In the genomic region with DNA sequence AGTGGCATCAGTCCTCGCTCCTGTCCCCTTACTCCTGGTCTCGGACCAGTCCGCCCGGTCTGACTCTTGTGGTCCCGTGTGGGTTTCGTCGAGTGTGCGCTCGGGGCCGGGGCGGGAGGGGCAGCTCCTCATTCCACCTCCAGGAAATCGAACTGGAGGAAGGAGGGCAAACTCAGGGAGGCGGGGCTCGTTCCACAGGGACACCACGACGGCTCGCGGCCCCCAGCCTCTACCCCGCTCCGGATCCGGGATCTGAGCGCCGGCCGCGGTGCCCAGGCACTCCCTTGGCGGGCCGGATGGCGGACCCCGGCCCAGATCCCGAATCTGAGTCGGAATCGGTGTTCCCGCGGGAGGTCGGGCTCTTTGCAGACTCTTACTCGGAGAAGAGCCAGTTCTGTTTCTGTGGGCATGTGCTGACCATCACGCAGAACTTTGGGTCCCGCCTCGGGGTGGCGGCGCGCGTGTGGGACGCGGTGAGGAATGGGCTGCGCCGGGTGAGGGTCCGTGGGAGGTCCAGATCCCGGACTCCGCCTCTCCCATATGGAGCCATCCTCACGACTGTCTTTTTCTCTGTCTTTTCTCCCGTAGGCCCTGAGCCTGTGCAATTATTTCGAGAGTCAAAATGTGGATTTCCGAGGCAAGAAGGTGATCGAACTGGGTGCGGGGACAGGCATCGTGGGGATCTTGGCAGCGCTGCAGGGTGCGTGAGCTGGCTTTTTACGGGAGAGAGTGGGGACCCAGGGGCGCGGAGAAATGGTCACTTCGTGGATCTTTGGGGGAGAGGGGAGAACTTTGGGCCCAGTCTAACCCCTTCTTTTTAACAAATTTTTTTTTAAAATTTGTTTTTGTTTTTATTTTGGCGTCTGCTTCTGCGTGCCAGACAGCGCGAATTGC, we compare ENCODE assay signal across 8 cellular contexts. TPM values are rescaled to one million over a fixed set of nuclear protein-coding genes. Genes with fewer than 3 reads are reported as not detected.
DNase-seq lines count a peak whose midpoint lies in the region; ATAC-seq and TF ChIP-seq lines count a peak whose summit lies in the region.

Gene EEF1AKMT3, plus strand, starts transcription at position 186 of the 894 bp plus-strand sequence. Its CDS starts 111 bp downstream, at position 297.

- CTCF ChIA-PET in PC-9 (lab: Charles Lee) (interaction anchor here (0.7 to 0.9 kb wide), 2 partner anchors 16 to 123 kb away, joined by 3 to 4 read pairs; no protein-coding TSS in a partner anchor), MCF 10A (lab: Yijun Ruan, JAX) (interaction anchor here (0.6 to 1.7 kb wide), 5 partner anchors 9 to 676 kb away, joined by 3 to 6 read pairs (median 4); partner anchors contain the start of gene TSFM)

- H3K9ac ChIP-seq in skeletal muscle tissue (ENCODE audit: low read depth in 1 of 3, low read length in 3 of 3), result peak within 1 kb of the TSS; percentile 85 to 94 (median 92)

- ATAC-seq in HG03135 (IDR thresholded peaks at IDR 0.05; ENCODE audit: unreplicated experiment) (peak; percentile 8), HG03175 (IDR thresholded peaks at IDR 0.05; ENCODE audit: unreplicated experiment) (no peak)

- H3K4me1 Mint-ChIP-seq in MCF 10A (ENCODE audit: insufficient read depth, unreplicated experiment), result peaks cover 33% of the 10 kb centered on the region

- BruUV-seq in PC-9 (replicated peaks; lab: Mats Ljungman, UMichigan) (no TSS peak), MCF 10A (replicated peaks; lab: Mats Ljungman, UMichigan) (no TSS peak)

- H3K4me2 ChIP-seq in PC-9, result peak within 1 kb of the TSS; percentile 84

- peak within 1 kb of the TSS; percentile 99 for H3K4me3 Mint-ChIP-seq in MCF 10A (ENCODE audit: unreplicated experiment)

- H3K9me3 ChIP-seq in PC-9 (ENCODE audit: insufficient read depth, low read depth), result no peaks in the 10 kb centered on the region
- no peaks in the 10 kb centered on the region for H3K9me3 ChIP-seq in skeletal muscle tissue (ENCODE audit: control insufficient read depth in 3 of 3, low read length in 3 of 3)

- H3K36me3 Mint-ChIP-seq in MCF 10A (ENCODE audit: insufficient read depth, unreplicated experiment), result peaks cover 19% of the 10 kb centered on the region

- TF ChIP-seq CTCF in GM12864 (IDR thresholded peaks at IDR 0.05; ENCODE audit: low read depth, low read length, missing control alignments) (no peak), PC-9 (conservative IDR thresholded peaks at IDR 0.05) (no peak), MCF 10A (IDR thresholded peaks at IDR 0.05; ENCODE audit: unreplicated experiment) (no peak)

- H3K27me3 Mint-ChIP-seq in MCF 10A (ENCODE audit: insufficient read depth, unreplicated experiment), result no peaks in the 10 kb centered on the region

- H3K36me3 ChIP-seq in ACC112 (ENCODE audit: insufficient read depth, low read length) (peaks cover 2% of the 10 kb centered on the region; the same call in 1 of the 2 replicates), PC-9 (ENCODE audit: low read depth) (no peaks in the 10 kb centered on the region), skeletal muscle tissue (ENCODE audit: control insufficient read depth in 3 of 3, insufficient read depth in 3 of 3, low read length in 3 of 3) (peaks cover 25 to 39% (median 27%) of the 10 kb centered on the region in 3 donors)

- H3K4me1 ChIP-seq in ACC112 (ENCODE audit: control insufficient read depth, insufficient read depth, low read length, unreplicated experiment) (no peaks in the 10 kb centered on the region), PC-9 (replicated peaks; ENCODE audit: insufficient read depth) (peaks cover 8% of the 10 kb centered on the region; the same call in 1 of the 2 replicates), skeletal muscle tissue (ENCODE audit: control insufficient read depth in 3 of 3, insufficient read depth in 3 of 3, low read length in 3 of 3) (peaks cover 19 to 26% (median 22%) of the 10 kb centered on the region in 3 donors)

- peaks cover 9% of the 10 kb centered on the region for H3K79me2 ChIP-seq in ACC112 (ENCODE audit: control insufficient read depth, insufficient read depth, low read length, unreplicated experiment)
- H3K79me2 ChIP-seq in PC-9 (ENCODE audit: low read depth), result peaks cover 19% of the 10 kb centered on the region

- H4K20me1 ChIP-seq in PC-9 (ENCODE audit: insufficient read depth), result no peaks in the 10 kb centered on the region; the same call in 1 of the 2 replicates

- H3K27ac ChIP-seq in ACC112 (ENCODE audit: low read depth, low read length) (peak within 1 kb of the TSS; percentile 74), PC-9 (peak within 1 kb of the TSS; percentile 75), skeletal muscle tissue (ENCODE audit: low read depth, low read length) (peak within 1 kb of the TSS; percentile 79)

- no peaks in the 10 kb centered on the region for H3K9me3 Mint-ChIP-seq in MCF 10A (ENCODE audit: unreplicated experiment)

- H2AFZ ChIP-seq in ACC112 (ENCODE audit: low read length, unreplicated experiment), result peak within 1 kb of the TSS; percentile 93
- H2AFZ ChIP-seq in PC-9, result peak within 1 kb of the TSS; percentile 94

- peak within 1 kb of the TSS; percentile 100 for H3K27ac Mint-ChIP-seq in MCF 10A (ENCODE audit: low read depth, unreplicated experiment)

- H3K27me3 ChIP-seq in ACC112 (ENCODE audit: insufficient read depth, low read length) (no peaks in the 10 kb centered on the region), PC-9 (ENCODE audit: insufficient read depth, low read depth) (no peaks in the 10 kb centered on the region), skeletal muscle tissue (ENCODE audit: control insufficient read depth in 3 of 3, insufficient read depth in 3 of 3, low read length in 3 of 3) (peaks cover 0 to 3% (median 0%) of the 10 kb centered on the region in 3 donors)

- DNase-seq in GM12864 (ENCODE audit: low read depth) (no peak), PC-9 (no peak), MCF 10A (ENCODE audit: unreplicated experiment) (peak; percentile 66), iPS-NIHi11 (ENCODE audit: low spot score) (peak; percentile 76)

- intact Hi-C loops in PC-9 (cut with micrococcal nuclease; ENCODE audit: unreplicated experiment), result loop anchor here (2.0 kb wide), 1 partner anchor 18 kb away; the partner anchor contains the start of gene MARCHF9
- intact Hi-C loops in MCF 10A (cut with micrococcal nuclease), result no loop called here

- POLR2A ChIA-PET in PC-9 (lab: Charles Lee; ENCODE audit: unreplicated experiment) (interaction anchor here (0.5 to 0.6 kb wide), 4 partner anchors 11 to 253 kb away, joined by 3 to 13 read pairs (median 4); no protein-coding TSS in a partner anchor), MCF 10A (lab: Yijun Ruan, JAX) (interaction anchor here (0.6 to 3.4 kb wide), 17 partner anchors 9 to 255 kb away, joined by 3 to 39 read pairs (median 4); partner anchors contain the start of genes CDK4, MARCHF9, TSFM and TSPAN31)

- H3F3A ChIP-seq in PC-9 (ENCODE audit: insufficient read depth, low read depth), result peaks cover 3% of the 10 kb centered on the region; the same call in 1 of the 2 replicates

- H3K4me3 ChIP-seq in ACC112 (ENCODE audit: low read depth, low read length) (peak within 1 kb of the TSS; percentile 75), GM12864 (ENCODE audit: low read depth, low read length) (peak within 1 kb of the TSS; percentile 65), PC-9 (peak within 1 kb of the TSS; percentile 68), skeletal muscle tissue (ENCODE audit: low read length in 3 of 3) (peak within 1 kb of the TSS; percentile 89 to 99 (median 98))

- no peaks in the 10 kb centered on the region for H3K9me2 ChIP-seq in PC-9 (ENCODE audit: insufficient read depth)

RNA-seq across cellular contexts. Expression of gene EEF1AKMT3, which starts in this region (rescaled TPM):
- total RNA-seq in PC-9 (2021), result 13.1 and 17.8 TPM in 2 replicates
- 7.6 and 8.1 TPM in 2 replicates for total RNA-seq in MCF 10A (2022)
- total RNA-seq in skeletal muscle tissue, result 4.2 TPM

Comparison
In these comparisons a context has a peak if more than half of its experiments do, and no peak if none do; other contexts are left out.
1. DNase-seq: peak in MCF 10A (single experiment) and iPS-NIHi11 (single experiment); none in GM12864 (single experiment) and PC-9 (0 of 2).
2. Peak in every context shown above with its lines, with median percentiles within 50 percentile points of each other: H3K27ac ChIP-seq and H3K4me3 ChIP-seq.